In genomic region chr6:111606620-111607115, GRCh38 we compare ENCODE assay signal across 8 cellular contexts. TPM values are rescaled to one million over a fixed set of nuclear protein-coding genes. Genes with fewer than 3 reads are reported as not detected.
DNase-seq lines count a peak whose midpoint lies in the region; ATAC-seq and TF ChIP-seq lines count a peak whose summit lies in the region.

No MANE protein-coding gene starts in this region.

- H3K27ac Mint-ChIP-seq in CD4-positive, alpha-beta T cell: peak overlapping the region; percentile 92
- H3K27ac Mint-ChIP-seq in nephron: peak overlapping the region; percentile 95 to 98 (median 98)

- peaks cover 50% of the 10 kb centered on the region for H3K4me1 Mint-ChIP-seq in CD4-positive, alpha-beta T cell (ENCODE audit: low read depth)
- peaks cover 76% of the 10 kb centered on the region for H3K4me1 Mint-ChIP-seq in nephron

- no peaks in the 10 kb centered on the region for H4K20me1 ChIP-seq in Loucy (ENCODE audit: insufficient read depth, low read length, poor library complexity, severe bottlenecking)

- no peaks in the 10 kb centered on the region for H3K27me3 Mint-ChIP-seq in CD4-positive, alpha-beta T cell
- H3K27me3 Mint-ChIP-seq in nephron (ENCODE audit: low read depth): no peaks in the 10 kb centered on the region

- CTCF ChIA-PET in CD4-positive, alpha-beta T cell (lab: Charles Lee): interaction anchor here (0.7 to 2.0 kb wide), 2 partner anchors 348 to 631 kb away, joined by 3 to 5 read pairs; a partner anchor contains a TSS

- H3K9me3 ChIP-seq in CD4-positive, alpha-beta T cell (ENCODE audit: control insufficient read depth, low read length): no peaks in the 10 kb centered on the region
- H3K9me3 ChIP-seq in Loucy (ENCODE audit: insufficient read depth, low read depth, low read length): no peaks in the 10 kb centered on the region

- H3K36me3 Mint-ChIP-seq in CD4-positive, alpha-beta T cell (ENCODE audit: low read depth): peaks cover 14% of the 10 kb centered on the region
- H3K36me3 Mint-ChIP-seq in nephron (ENCODE audit: low read depth): no peaks in the 10 kb centered on the region

- peak overlapping the region; percentile 95 for H3K4me3 Mint-ChIP-seq in CD4-positive, alpha-beta T cell
- H3K4me3 Mint-ChIP-seq in nephron: peak overlapping the region; percentile 77 to 91 (median 89)

- H3K36me3 ChIP-seq in Loucy (ENCODE audit: insufficient read depth, low read length): no peaks in the 10 kb centered on the region

- no peak overlapping the region for H3K27ac ChIP-seq in CD4-positive, alpha-beta T cell (ENCODE audit: low read depth, low read length)
- peak overlapping the region in 26 of 59 donors; percentile 70 to 97 (median 90) for H3K27ac ChIP-seq in dorsolateral prefrontal cortex

- intact Hi-C loops in CD4-positive, alpha-beta T cell (cut with DNase I, micrococcal nuclease): loop anchor here in 1 of 2 experiments (10.0 kb wide), 1 partner anchor 352 kb away; a partner anchor contains a TSS
- intact Hi-C loops in dorsolateral prefrontal cortex (cut with DNase I): loop anchor here in 1 of 2 donors (10.0 kb wide), 1 partner anchor 122 kb away; the partner anchor contains the start of gene REV3L

- H3K4me3 ChIP-seq in Loucy (ENCODE audit: low read length, poor library complexity, severe bottlenecking) (peak overlapping the region; percentile 82), dorsolateral prefrontal cortex (peak overlapping the region in 47 of 59 donors; percentile 43 to 82 (median 63))

- peak overlapping the region; percentile 83 for H3K4me2 ChIP-seq in Loucy (ENCODE audit: low read depth, low read length, poor library complexity, severe bottlenecking)

- no peaks in the 10 kb centered on the region for H3K9me2 ChIP-seq in Loucy (replicated peaks; ENCODE audit: low read depth, low read length)

- H3K9me3 Mint-ChIP-seq in CD4-positive, alpha-beta T cell: no peaks in the 10 kb centered on the region
- peaks cover 2% of the 10 kb centered on the region for H3K9me3 Mint-ChIP-seq in nephron

- POLR2A ChIA-PET in CD4-positive, alpha-beta T cell (lab: Charles Lee): interaction anchor here (0.7 to 2.6 kb wide), 8 partner anchors 20 to 791 kb away, joined by 3 to 40 read pairs (median 4); partner anchors contain the start of genes CDK19 and REV3L

- peaks cover 29% of the 10 kb centered on the region for H3K4me1 ChIP-seq in Loucy (ENCODE audit: insufficient read depth, low read length, poor library complexity, severe bottlenecking)

- no peak for ATAC-seq in CD4-positive, alpha-beta T cell (ENCODE audit: poor library complexity)
- ATAC-seq in esophagus mucosa: no peak

- no peaks in the 10 kb centered on the region for H3K27me3 ChIP-seq in CD4-positive, alpha-beta T cell (ENCODE audit: control insufficient read depth, insufficient read depth, low read length)
- H3K27me3 ChIP-seq in Loucy (ENCODE audit: insufficient read depth, low read length, poor library complexity, severe bottlenecking) (no peaks in the 10 kb centered on the region), dorsolateral prefrontal cortex (no peaks in the 10 kb centered on the region)

- DNase-seq in CD4-positive, alpha-beta T cell: no peak
- DNase-seq in dorsolateral prefrontal cortex (no peak), islet precursor cell (no peak), GM03348 (ENCODE audit: low spot score) (no peak), NCI-H82 (lab: John Stamatoyannopoulos, UW) (no peak)

- peak overlapping the region; percentile 75 for H3K9ac ChIP-seq in Loucy (ENCODE audit: low read depth, low read length, poor library complexity, severe bottlenecking)

- TF ChIP-seq CTCF in CD4-positive, alpha-beta T cell (IDR thresholded peaks at IDR 0.05): no peak
- TF ChIP-seq CTCF in Loucy (conservative IDR thresholded peaks at IDR 0.05; ENCODE audit: low read length): no peak
- no peak for TF ChIP-seq CTCF in dorsolateral prefrontal cortex (IDR thresholded peaks at IDR 0.05 in 54 of 56, conservative IDR thresholded peaks at IDR 0.05 in 2 of 56; ENCODE audit: low read depth in 1 of 56, partially characterized antibody in 56 of 56)
- no peak for TF ChIP-seq CTCF in nephron (IDR thresholded peaks at IDR 0.05; ENCODE audit: unreplicated experiment in 3 of 3)

- peaks cover 18% of the 10 kb centered on the region; the same call in 1 of the 2 replicates for H3K79me2 ChIP-seq in Loucy (ENCODE audit: insufficient read depth, low read length)

- peak overlapping the region; percentile 9; the same call in 1 of the 2 replicates for H2AFZ ChIP-seq in Loucy (ENCODE audit: low read length)

- H3F3A ChIP-seq in Loucy (ENCODE audit: low read depth): no peaks in the 10 kb centered on the region

RNA-seq across cellular contexts. Expression of gene TRAF3IP2, which starts 1.0 kb away (rescaled TPM):
- total RNA-seq in CD4-positive, alpha-beta T cell: 10 to 100 TPM; 23.6 to 24.8 TPM
- total RNA-seq in dorsolateral prefrontal cortex (10 to 100 TPM in 109 of 120 experiments, 1 to 10 TPM in 11; 7.7 to 42.4 (median 16.0) TPM), esophagus mucosa (68.5 TPM)
